Comparison of ENCODE assay signal across 8 cellular contexts in genomic region chr2:113240915-113241911, GRCh38. TPM values are rescaled to one million over a fixed set of nuclear protein-coding genes. Genes with fewer than 3 reads are reported as not detected.
A peak's percentile ranks its signal among the peaks of the same experiment; 100 is the strongest.
DNase-seq lines count a peak whose midpoint lies in the region; ATAC-seq and TF ChIP-seq lines count a peak whose summit lies in the region.

No MANE protein-coding gene starts in this region.

- no peak for TF ChIP-seq CTCF in fibroblast of the aortic adventitia (IDR thresholded peaks at IDR 0.05; ENCODE audit: insufficient read depth, low read length)

- ATAC-seq in HG03097 (IDR thresholded peaks at IDR 0.05; ENCODE audit: low FRiP score, unreplicated experiment) = no peak

- peak; percentile 47 for DNase-seq in activated gamma-delta T cell treated with anti-CD3 and anti-CD28 coated beads, Interleukin-2, amount 50 U/mL, for 16 hours (ENCODE audit: low read depth)
- no peak for DNase-seq in activated gamma-delta T cell treated with Interleukin-2 at 50 U/mL for 16 hours
- DNase-seq in activated CD8-positive, alpha-beta memory T cell treated with anti-CD3 and anti-CD28 coated beads for 48 hours (ENCODE audit: low read depth in 2 of 3, low spot score in 2 of 3) = peak in 2 of 3 experiments; percentile 53 to 54
- peak; percentile 98 for DNase-seq in fibroblast of the aortic adventitia (ENCODE audit: low read depth)
- DNase-seq in pulmonary artery endothelial cell (ENCODE audit: low read depth, low spot score) = peak; percentile 81
- no peak for DNase-seq in NCI-H1694 treated with DMSO at 0.1 percent for 48 hours (lab: John Stamatoyannopoulos, UW)
- no peak for DNase-seq in KG1 (lab: John Stamatoyannopoulos, UW)

- no peak overlapping the region for H3K4me3 ChIP-seq in fibroblast of the aortic adventitia (ENCODE audit: low read depth, low read length)

RNA-seq across cellular contexts. Expression of gene PAX8, which starts 37.5 kb away (rescaled TPM):
- total RNA-seq in fibroblast of the aortic adventitia (ENCODE audit: low replicate concordance) = 0.09 and 1.5 TPM in 2 replicates
- total RNA-seq in pulmonary artery endothelial cell = 0.07 and 0.18 TPM in 2 replicates

Comparison
In these comparisons a context has a peak if more than half of its experiments do, and no peak if none do; other contexts are left out.
1. DNase-seq: peak in activated gamma-delta T cell treated with anti-CD3 and anti-CD28 coated beads, Interleukin-2, amount 50 U/mL, for 16 hours (single experiment), activated CD8-positive, alpha-beta memory T cell treated with anti-CD3 and anti-CD28 coated beads for 48 hours (2 of 3), fibroblast of the aortic adventitia (single experiment) and pulmonary artery endothelial cell (single experiment); none in activated gamma-delta T cell treated with Interleukin-2 at 50 U/mL for 16 hours (single experiment), NCI-H1694 treated with DMSO at 0.1 percent for 48 hours (single experiment) and KG1 (single experiment).